ENCODE assay signal across 13 cellular contexts in the genomic region with DNA sequence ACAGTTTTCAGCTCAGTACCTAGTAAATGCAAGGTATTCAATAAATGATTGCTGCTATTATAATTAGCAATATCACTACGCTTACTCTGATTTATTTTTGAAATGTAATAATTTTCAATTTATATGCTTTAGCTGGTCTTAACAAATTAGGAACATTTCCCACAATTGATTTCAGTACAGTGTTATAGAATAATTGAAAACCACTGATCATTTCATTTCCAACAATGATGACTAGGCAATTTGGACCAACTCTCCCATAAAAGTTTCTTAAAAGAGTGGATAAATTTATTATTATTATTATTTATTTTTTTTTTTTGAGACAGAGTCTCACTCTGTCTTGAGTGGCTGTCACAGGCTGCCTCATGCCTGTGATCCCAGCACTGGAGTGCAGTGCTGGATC. TPM values are rescaled to one million over a fixed set of nuclear protein-coding genes. Genes with fewer than 3 reads are reported as not detected.
DNase-seq lines count a peak whose midpoint lies in the region; ATAC-seq and TF ChIP-seq lines count a peak whose summit lies in the region.
"Had no signal": no experiment of that assay in that cellular context is flagged by ENCODE, and none has a peak within 500 bp of the region (broad histone marks: within the 10 kb centered on the region; RNA-seq: fewer than 3 reads in every experiment).

No MANE protein-coding gene starts in this region.

- H3K23ac ChIP-seq in IMR-90 (ENCODE audit: low read depth, low read length) = no peak overlapping the region

- peaks cover 0 to 27% of the 10 kb centered on the region in 2 experiments; a peak in 2 of 4 replicates for H3K79me1 ChIP-seq in IMR-90 (ENCODE audit: low read depth in 1 of 2, low read length in 2 of 2)

- no peaks in the 10 kb centered on the region for H3K79me2 ChIP-seq in ACC112 (ENCODE audit: control insufficient read depth, insufficient read depth, low read length, unreplicated experiment)

- no peak overlapping the region for H3K9ac ChIP-seq in IMR-90 (ENCODE audit: low read depth, low read length)

- TF ChIP-seq RAD21 in IMR-90 (IDR thresholded peaks at IDR 0.05; ENCODE audit: low read length) = no peak

- TF ChIP-seq POLR2A in IMR-90 (IDR thresholded peaks at IDR 0.05; ENCODE audit: low read depth, low read length) = no peak

- ATAC-seq in IMR-90 (ENCODE audit: low read depth) = no peak

- intact Hi-C loops in IMR-90 (cut with micrococcal nuclease) = loop anchor here (10.0 kb wide), 1 partner anchor 286 kb away; no protein-coding TSS in a partner anchor

- no CpG with 5 or more reads among the region's 1 CpG for WGBS in IMR-90 (ENCODE audit: extremely low coverage in 2 of 2, insufficient read length in 1 of 2), 2 experiments

- BruUV-seq in IMR-90 (replicated peaks; lab: Mats Ljungman, UMichigan) = no TSS peak

- H3K4me2 ChIP-seq in IMR-90 (ENCODE audit: low read depth, low read length) = no peak overlapping the region

- no peak overlapping the region for H2BK5ac ChIP-seq in IMR-90 (ENCODE audit: low read depth, low read length, poor library complexity, severe bottlenecking)

- DNase-seq in IMR-90 (no peak), RWPE1 (ENCODE audit: low spot score) (no peak), kidney glomerular epithelial cell (lab: John Stamatoyannopoulos, UW) (no peak), NCI-H524 treated with DMSO at 0.1 percent for 48 hours (lab: John Stamatoyannopoulos, UW) (no peak), T-helper 2 cell (no peak)
- DNase-seq: AML-193; Caco-2; CD4-positive, alpha-beta T cell; GDM1; H9; KBM-7 had no signal

- no peak overlapping the region for H2BK15ac ChIP-seq in IMR-90 (ENCODE audit: low read depth, low read length)

- H4K8ac ChIP-seq in IMR-90 (ENCODE audit: low read depth in 2 of 2, low read length in 2 of 2) = no peak overlapping the region

- no peak overlapping the region for H2BK20ac ChIP-seq in IMR-90 (ENCODE audit: low read depth, low read length)

- no peaks in the 10 kb centered on the region for H3K9me3 ChIP-seq in IMR-90 (ENCODE audit: control insufficient read depth, insufficient read depth, low read length)
- H3K9me3 ChIP-seq: Caco-2 had no signal

- H2AFZ ChIP-seq in ACC112 (ENCODE audit: low read length, unreplicated experiment) = no peak overlapping the region
- H2AFZ ChIP-seq in IMR-90 (replicated peaks; ENCODE audit: low read length, poor library complexity) = no peak overlapping the region

- no peak overlapping the region for H3K4ac ChIP-seq in IMR-90 (ENCODE audit: low read depth, low read length)

- no peak overlapping the region for H3K56ac ChIP-seq in IMR-90 (ENCODE audit: extremely low read depth, insufficient read depth, low read length)

- no peaks in the 10 kb centered on the region for H4K20me1 ChIP-seq in IMR-90 (ENCODE audit: insufficient read depth, low read length)

- in situ Hi-C loops in IMR-90 (cut with MboI; ENCODE audit: low sequenced_read_pairs) = no loop called here

- CTCF ChIA-PET in IMR-90 (lab: Yijun Ruan, JAX) = interaction anchor here (0.8 kb wide), 1 partner anchor 218 kb away, joined by 3 read pairs; no protein-coding TSS in a partner anchor
- CTCF ChIA-PET in RWPE1 (lab: Yijun Ruan, JAX) = interaction anchor here (2.4 kb wide), 1 partner anchor 111 kb away, joined by 12 read pairs; no protein-coding TSS in a partner anchor

- H2BK120ac ChIP-seq in IMR-90 (ENCODE audit: low read depth, low read length) = no peak overlapping the region

- no peak overlapping the region for H2AK9ac ChIP-seq in IMR-90 (replicated peaks; ENCODE audit: low read depth, low read length, poor library complexity)

- H3K4me1 ChIP-seq in ACC112 (ENCODE audit: control insufficient read depth, insufficient read depth, low read length, unreplicated experiment) (peaks cover 9% of the 10 kb centered on the region), IMR-90 (ENCODE audit: control insufficient read depth, insufficient read depth, low read length) (peaks cover 8% of the 10 kb centered on the region)

- H3K4me3 ChIP-seq in ACC112 (ENCODE audit: low read depth, low read length) (no peak overlapping the region), IMR-90 (ENCODE audit: insufficient read depth, low read depth, low read length) (no peak overlapping the region)

- no peaks in the 10 kb centered on the region for H3K9me1 ChIP-seq in IMR-90 (ENCODE audit: insufficient read depth, low read length)

- POLR2A ChIA-PET in IMR-90 (lab: Charles Lee; ENCODE audit: unreplicated experiment) = interaction anchor here (0.5 to 1.4 kb wide), 3 partner anchors 83 to 98 kb away, joined by 3 to 4 read pairs (median 3); no protein-coding TSS in a partner anchor
- POLR2A ChIA-PET in RWPE1 (lab: Yijun Ruan, JAX; ENCODE audit: low non-redundant PET) = interaction anchor here (0.6 kb wide), 1 partner anchor 106 kb away, joined by 3 read pairs; no protein-coding TSS in a partner anchor

- no peak overlapping the region for H4K5ac ChIP-seq in IMR-90 (ENCODE audit: low read depth, low read length)

- no peaks in the 10 kb centered on the region for H3K27me3 ChIP-seq in ACC112 (ENCODE audit: insufficient read depth, low read length)
- no peaks in the 10 kb centered on the region for H3K27me3 ChIP-seq in IMR-90 (ENCODE audit: control insufficient read depth, insufficient read depth, low read length)

- H2AK5ac ChIP-seq in IMR-90 (ENCODE audit: low read depth, low read length) = no peak overlapping the region

- H3K14ac ChIP-seq in IMR-90 (replicated peaks; ENCODE audit: low read depth, low read length) = no peak overlapping the region

- peaks cover 9% of the 10 kb centered on the region for H3K36me3 ChIP-seq in ACC112 (ENCODE audit: insufficient read depth, low read length)
- H3K36me3 ChIP-seq in IMR-90 (ENCODE audit: control insufficient read depth, insufficient read depth, low read length) = 0 out of 2 replicates have a peak, but pooled peaks cover 1% of the 10 kb centered on the region

- no peak for TF ChIP-seq CTCF in IMR-90 (conservative IDR thresholded peaks at IDR 0.05; ENCODE audit: low read depth, low read length)
- TF ChIP-seq CTCF in RWPE1 (conservative IDR thresholded peaks at IDR 0.05; ENCODE audit: low read depth) = no peak

- dilution Hi-C loops in IMR-90 (cut with HindIII; ENCODE audit: low sequenced_read_pairs, unreplicated experiment) = no loop called here

- no peak overlapping the region for H4K91ac ChIP-seq in IMR-90 (ENCODE audit: insufficient read depth, low read depth, low read length)

- no peak overlapping the region for H3K18ac ChIP-seq in IMR-90 (ENCODE audit: low read depth, low read length)

- H3K27ac ChIP-seq in ACC112 (ENCODE audit: low read depth, low read length) (0 out of 2 replicates have a peak overlapping the region, but pooled peaks have one; percentile 25), IMR-90 (ENCODE audit: insufficient read depth, low read length) (no peak overlapping the region), RWPE1 (0 out of 2 replicates have a peak overlapping the region, but pooled peaks have one; percentile 34)
- H3K27ac ChIP-seq: C4-2B had no signal

TF ChIP-seq in IMR-90, 13 proteins besides CTCF, POLR2A, EP300 and RAD21:
- no peak for TF ChIP-seq CEBPB (IDR thresholded peaks at IDR 0.05; ENCODE audit: low read depth, low read length)
- no peak for TF ChIP-seq CHD1 (IDR thresholded peaks at IDR 0.05; ENCODE audit: low read depth, low read length)
- TF ChIP-seq, protein P1, sequence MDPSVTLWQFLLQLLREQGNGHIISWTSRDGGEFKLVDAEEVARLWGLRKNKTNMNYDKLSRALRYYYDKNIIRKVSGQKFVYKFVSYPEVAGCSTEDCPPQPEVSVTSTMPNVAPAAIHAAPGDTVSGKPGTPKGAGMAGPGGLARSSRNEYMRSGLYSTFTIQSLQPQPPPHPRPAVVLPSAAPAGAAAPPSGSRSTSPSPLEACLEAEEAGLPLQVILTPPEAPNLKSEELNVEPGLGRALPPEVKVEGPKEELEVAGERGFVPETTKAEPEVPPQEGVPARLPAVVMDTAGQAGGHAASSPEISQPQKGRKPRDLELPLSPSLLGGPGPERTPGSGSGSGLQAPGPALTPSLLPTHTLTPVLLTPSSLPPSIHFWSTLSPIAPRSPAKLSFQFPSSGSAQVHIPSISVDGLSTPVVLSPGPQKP (IDR thresholded peaks at IDR 0.05; ENCODE audit: borderline replicate concordance, low read depth, low read length) = no peak
- no peak for TF ChIP-seq RFX5 (IDR thresholded peaks at IDR 0.05; ENCODE audit: low read depth, low read length)
- TF ChIP-seq NFE2L2 (IDR thresholded peaks at IDR 0.05; ENCODE audit: low read depth, low read length) = peak; percentile 13; the same call in 1 of the 2 replicates
- TF ChIP-seq MAZ (IDR thresholded peaks at IDR 0.05; ENCODE audit: borderline replicate concordance, low read depth, low read length) = no peak
- peak; percentile 71 for TF ChIP-seq MAFK (IDR thresholded peaks at IDR 0.05; ENCODE audit: low read depth, low read length)

RNA-seq across cellular contexts. Expression of a gene that starts 41.1 kb away (rescaled TPM):
- 197 and 272 TPM in 2 replicates for total RNA-seq in IMR-90 (2012; rRNA removed)
- 59.9 and 89.8 TPM in 2 replicates for polyA plus RNA-seq in IMR-90 (2012; rRNA removed)
- 9.5 and 20.9 TPM in 2 replicates for polyA plus RNA-seq in IMR-90 (2012; cell fraction: cytosol; rRNA removed)
- polyA plus RNA-seq in IMR-90 (2012; cell fraction: nucleus; rRNA removed; ENCODE audit: low replicate concordance) = 28.0 and 437 TPM in 2 replicates

RNA-seq across cellular contexts. Expression of a gene that starts 41.4 kb away (rescaled TPM):
- total RNA-seq in IMR-90 (2012; rRNA removed) = 24.9 and 41.7 TPM in 2 replicates
- polyA plus RNA-seq in IMR-90 (2012; rRNA removed) = 45.7 and 49.7 TPM in 2 replicates
- 16.5 and 31.5 TPM in 2 replicates for polyA plus RNA-seq in IMR-90 (2012; cell fraction: cytosol; rRNA removed)
- polyA plus RNA-seq in IMR-90 (2012; cell fraction: nucleus; rRNA removed; ENCODE audit: low replicate concordance) = 4.6 and 33.1 TPM in 2 replicates
